In the genomic region with DNA sequence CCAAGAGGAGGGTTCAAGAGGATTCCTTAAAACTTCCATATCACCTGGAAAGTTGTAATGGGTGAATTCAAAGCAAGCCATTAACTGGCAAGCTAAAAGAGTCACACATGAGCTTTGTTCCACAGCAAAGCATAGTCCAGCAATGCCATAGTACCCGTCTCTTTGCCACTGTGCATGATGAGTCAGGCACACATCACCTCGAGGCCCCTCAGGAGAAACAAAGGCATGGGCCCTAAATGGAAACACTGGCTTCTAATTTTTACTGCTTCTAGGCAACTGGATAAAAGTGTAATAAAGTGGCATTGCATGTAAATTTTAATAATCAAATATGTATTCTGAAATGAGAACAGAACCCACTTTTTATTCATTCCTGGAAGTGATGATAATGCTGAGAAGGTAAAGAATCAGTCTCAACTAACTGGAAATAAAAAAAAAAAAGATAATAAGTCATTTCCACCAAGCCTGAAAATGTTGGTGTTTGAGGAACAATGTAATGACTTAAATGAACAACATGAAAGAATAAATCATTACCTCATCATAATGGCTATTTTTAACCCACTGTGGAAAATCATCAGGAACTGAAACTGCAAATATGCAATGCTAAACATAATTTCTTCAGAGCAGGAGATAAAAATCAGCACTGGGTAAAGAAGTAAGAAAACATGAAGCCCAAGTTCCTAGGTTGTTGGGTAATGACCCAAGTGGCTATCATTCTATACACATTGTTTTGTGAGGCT, we compare ENCODE assay signal across 9 cellular contexts.
DNase-seq lines count a peak whose midpoint lies in the region; ATAC-seq and TF ChIP-seq lines count a peak whose summit lies in the region.
"Had no signal": no experiment of that assay in that cellular context is flagged by ENCODE, and none has a peak within 500 bp of the region (broad histone marks: within the 10 kb centered on the region; RNA-seq: fewer than 3 reads in every experiment).

No MANE protein-coding gene starts in this region.

- POLR2A ChIA-PET in HEK293 (lab: Yijun Ruan, JAX) (interaction anchor here (0.6 kb wide), 1 partner anchor 39 kb away, joined by 3 read pairs; no protein-coding TSS in a partner anchor), HEK293T (lab: Yijun Ruan, JAX) (no interaction called here)

- H3K27ac ChIP-seq in HEK293 (ENCODE audit: extremely low read depth, low read depth, low read length) = no peak overlapping the region

- H3K4me1 ChIP-seq in HEK293 (ENCODE audit: control insufficient read depth, insufficient read depth, low read length) = no peaks in the 10 kb centered on the region

- CTCF ChIA-PET in HEK293 (lab: Yijun Ruan, JAX) (no interaction called here), HEK293T (lab: Yijun Ruan, JAX) (no interaction called here)

- TF ChIP-seq CTCF in HEK293 (tag by site-specific recombination; IDR thresholded peaks at IDR 0.05) = no peak

- no peaks in the 10 kb centered on the region for H3K9me3 ChIP-seq in HEK293 (ENCODE audit: control insufficient read depth, insufficient read depth, low read depth, low read length)

- in situ Hi-C loops in G401 (cut with HindIII; ENCODE audit: low sequenced_read_pairs) = no loop called here

- no peak overlapping the region for H3K4me3 ChIP-seq in HEK293 (ENCODE audit: low read depth, low read length)

- no peaks in the 10 kb centered on the region for H3K36me3 ChIP-seq in HEK293 (ENCODE audit: control insufficient read depth in 2 of 2, insufficient read depth in 1 of 2, low read length in 2 of 2)

- no peak for ATAC-seq in GM19035 (IDR thresholded peaks at IDR 0.05; ENCODE audit: unreplicated experiment)

- peak; percentile 73 for DNase-seq in GF-D8 (lab: John Stamatoyannopoulos, UW)
- DNase-seq in activated CD4-positive, alpha-beta T cell treated with anti-CD3 and anti-CD28 coated beads, Interleukin-2, amount 50 U/mL, for 48 hours = peak; percentile 49 to 65
- DNase-seq in kidney glomerular epithelial cell (lab: John Stamatoyannopoulos, UW) = peak; percentile 18
- no peak for DNase-seq in SW 1271 (lab: John Stamatoyannopoulos, UW)
- DNase-seq in G401 (ENCODE audit: low spot score) = no peak
- no peak for DNase-seq in HEK293T (ENCODE audit: extremely low spot score)
- DNase-seq: NCI-H226 had no signal

TF ChIP-seq in HEK293, 187 proteins besides CTCF, POLR2A, EP300 and RAD21:
- no peak for TF ChIP-seq ZNF48 (tag by site-specific recombination; IDR thresholded peaks at IDR 0.05)
- TF ChIP-seq, protein P1, sequence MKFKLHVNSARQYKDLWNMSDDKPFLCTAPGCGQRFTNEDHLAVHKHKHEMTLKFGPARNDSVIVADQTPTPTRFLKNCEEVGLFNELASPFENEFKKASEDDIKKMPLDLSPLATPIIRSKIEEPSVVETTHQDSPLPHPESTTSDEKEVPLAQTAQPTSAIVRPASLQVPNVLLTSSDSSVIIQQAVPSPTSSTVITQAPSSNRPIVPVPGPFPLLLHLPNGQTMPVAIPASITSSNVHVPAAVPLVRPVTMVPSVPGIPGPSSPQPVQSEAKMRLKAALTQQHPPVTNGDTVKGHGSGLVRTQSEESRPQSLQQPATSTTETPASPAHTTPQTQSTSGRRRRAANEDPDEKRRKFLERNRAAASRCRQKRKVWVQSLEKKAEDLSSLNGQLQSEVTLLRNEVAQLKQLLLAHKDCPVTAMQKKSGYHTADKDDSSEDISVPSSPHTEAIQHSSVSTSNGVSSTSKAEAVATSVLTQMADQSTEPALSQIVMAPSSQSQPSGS (tag by site-specific recombination; IDR thresholded peaks at IDR 0.05; ENCODE audit: low read depth) = peak; percentile 78
TF ChIP-seq in HEK293: peak in this region for 1.

TF ChIP-seq in HEK293T, 16 proteins besides CTCF, POLR2A, EP300 and RAD21:
- TF ChIP-seq ARNT (IDR thresholded peaks at IDR 0.05) (no peak), FOXK2 (IDR thresholded peaks at IDR 0.05) (no peak), ELF4 (IDR thresholded peaks at IDR 0.05) (no peak), TARDBP (IDR thresholded peaks at IDR 0.05) (no peak), FOXA1 (IDR thresholded peaks at IDR 0.05) (no peak), BHLHE40 (IDR thresholded peaks at IDR 0.05; ENCODE audit: borderline replicate concordance) (no peak), CTBP1 (IDR thresholded peaks at IDR 0.05; ENCODE audit: borderline replicate concordance) (no peak), L3MBTL2 (conservative IDR thresholded peaks at IDR 0.05) (no peak), PKNOX1 (IDR thresholded peaks at IDR 0.05) (no peak), HDGF (IDR thresholded peaks at IDR 0.05; ENCODE audit: borderline replicate concordance) (no peak), ZNF384 (IDR thresholded peaks at IDR 0.05) (no peak), SUZ12 (IDR thresholded peaks at IDR 0.05) (no peak), FOXM1 (IDR thresholded peaks at IDR 0.05; ENCODE audit: borderline replicate concordance) (no peak), LEF1 (IDR thresholded peaks at IDR 0.05; ENCODE audit: borderline replicate concordance) (no peak), NFRKB (IDR thresholded peaks at IDR 0.05) (no peak), SP1 (IDR thresholded peaks at IDR 0.05) (no peak)
TF ChIP-seq in HEK293T: peak in this region for 0.

Comparison
In these comparisons a context has a peak if more than half of its experiments do, and no peak if none do; other contexts are left out.
1. DNase-seq: peak in GF-D8 (single experiment), activated CD4-positive, alpha-beta T cell treated with anti-CD3 and anti-CD28 coated beads, Interleukin-2, amount 50 U/mL, for 48 hours (2 of 2) and kidney glomerular epithelial cell (single experiment); none in SW 1271 (0 of 2), G401 (single experiment) and HEK293T (single experiment).